8 cellular contexts compared by ENCODE assay signal in genomic region chr1:209747580-209748262, GRCh38. TPM values are rescaled to one million over a fixed set of nuclear protein-coding genes. Genes with fewer than 3 reads are reported as not detected.
A peak's percentile ranks its signal among the peaks of the same experiment; 100 is the strongest.
DNase-seq lines count a peak whose midpoint lies in the region; ATAC-seq and TF ChIP-seq lines count a peak whose summit lies in the region.

No MANE protein-coding gene starts in this region.

- intact Hi-C loops in testis (cut with DNase I; ENCODE audit: low total_unique reads), result loop anchor here (10.0 kb wide), 2 partner anchors 53 to 163 kb away; partner anchors contain the start of gene CAMK1G

- peak; percentile 76 for DNase-seq in AG04450 (ENCODE audit: low read depth, low spot score)
- DNase-seq in GM19238 (ENCODE audit: insufficient read length, low spot score), result peak; percentile 61
- DNase-seq in SIG-M5 treated with dmso at 0.1 percent for 504 hours (lab: John Stamatoyannopoulos, UW; ENCODE audit: unreplicated experiment), result peak; percentile 77
- DNase-seq in activated naive CD4-positive, alpha-beta T cell treated with anti-CD3 and anti-CD28 coated beads, Interleukin-2, amount 50 U/mL, for 16 hours, result peak; percentile 83
- DNase-seq in glomerular visceral epithelial cell (ENCODE audit: extremely low spot score), result peak; percentile 98
- peak; percentile 95 for DNase-seq in osteoblast (ENCODE audit: insufficient read length, low spot score, missing footprints)
- peak; percentile 93 for DNase-seq in testis

- H3K4me1 ChIP-seq in osteoblast (ENCODE audit: insufficient read depth, low read length), result peaks cover 16% of the 10 kb centered on the region
- peaks cover 22% of the 10 kb centered on the region for H3K4me1 ChIP-seq in testis

- H3K4me2 ChIP-seq in osteoblast (ENCODE audit: insufficient read depth, low read length), result peak overlapping the region; percentile 76

- CTCF ChIA-PET in AG04450 (lab: Charles Lee), result interaction anchor here (0.6 to 3.7 kb wide), 41 partner anchors 9 to 195 kb away, joined by 3 to 34 read pairs (median 5); partner anchors contain the start of genes CAMK1G, HSD11B1 and UTP25

- POLR2A ChIA-PET in AG04450 (lab: Yijun Ruan, JAX), result no interaction called here

- H2AFZ ChIP-seq in osteoblast (ENCODE audit: low read length), result peak overlapping the region; percentile 66

- TF ChIP-seq POLR2A in testis (IDR thresholded peaks at IDR 0.05), result no peak

- ATAC-seq in HG03432 (IDR thresholded peaks at IDR 0.05; ENCODE audit: unreplicated experiment), result peak; percentile 81

- H3K36me3 ChIP-seq in osteoblast (ENCODE audit: insufficient read depth, low read length), result no peaks in the 10 kb centered on the region
- no peaks in the 10 kb centered on the region for H3K36me3 ChIP-seq in testis (ENCODE audit: low read depth, missing control alignments)

- no peaks in the 10 kb centered on the region for H4K20me1 ChIP-seq in osteoblast (ENCODE audit: insufficient read depth, low read length)

- 5 to 9% methylated on average over 16 to 35 of the region's 37 CpGs for WGBS in testis, 2 donors

- no peak overlapping the region for H3K27ac ChIP-seq in AG04450 (ENCODE audit: low read depth, low read length)
- H3K27ac ChIP-seq in osteoblast (ENCODE audit: low read depth, low read length), result peak overlapping the region; percentile 15
- H3K27ac ChIP-seq in testis, result peak overlapping the region in 1 of 2 donors; percentile 68

- no peaks in the 10 kb centered on the region for H3K79me2 ChIP-seq in osteoblast (ENCODE audit: insufficient read depth, low read length)

- no peaks in the 10 kb centered on the region for H3K27me3 ChIP-seq in AG04450 (ENCODE audit: control insufficient read depth, insufficient read depth, low read length)
- H3K27me3 ChIP-seq in osteoblast (ENCODE audit: insufficient read depth, low read length), result no peaks in the 10 kb centered on the region
- no peaks in the 10 kb centered on the region for H3K27me3 ChIP-seq in testis

- H3K4me3 ChIP-seq in AG04450 (ENCODE audit: low read depth, low read length) (peak overlapping the region; percentile 39), osteoblast (ENCODE audit: insufficient read depth, low read length) (peak overlapping the region; percentile 48), testis (peak overlapping the region; percentile 31 to 37)

- TF ChIP-seq CTCF in AG04450 (IDR thresholded peaks at IDR 0.05; ENCODE audit: low read depth, low read length), result peak; percentile 79
- peak; percentile 99 for TF ChIP-seq CTCF in osteoblast (IDR thresholded peaks at IDR 0.05; ENCODE audit: extremely low read depth, low read depth, low read length)
- peak; percentile 96 to 99 (median 98) for TF ChIP-seq CTCF in testis (IDR thresholded peaks at IDR 0.05)

- no peaks in the 10 kb centered on the region; the same call in 1 of the 2 replicates for H3K9me3 ChIP-seq in AG04450 (ENCODE audit: control insufficient read depth, insufficient read depth, low read length)
- H3K9me3 ChIP-seq in osteoblast (ENCODE audit: low read depth, low read length), result no peaks in the 10 kb centered on the region
- no peaks in the 10 kb centered on the region for H3K9me3 ChIP-seq in testis

RNA-seq across cellular contexts. Expression of gene TRAF3IP3, which starts 8.1 kb away (rescaled TPM):
- polyA plus RNA-seq in AG04450 (2011; rRNA removed) (0.06 and 0.10 TPM in 2 replicates), testis (ENCODE audit: insufficient read depth, low read depth, low replicate concordance) (9.2 TPM)
- polyA minus RNA-seq in AG04450 (2011; rRNA and poly(A)+ RNA removed), result not detected in 2 replicates
- total RNA-seq in osteoblast (not detected in 2 replicates), testis (1 to 10 TPM in 1 of 2 donors, under 1 TPM in 1; 0.63 to 3.3 TPM)

RNA-seq across cellular contexts. Expression of gene C1orf74, which starts 36.6 kb away (rescaled TPM):
- polyA plus RNA-seq in AG04450 (2011; rRNA removed) (1.8 and 2.2 TPM in 2 replicates), testis (ENCODE audit: insufficient read depth, low read depth, low replicate concordance) (2.6 TPM)
- polyA minus RNA-seq in AG04450 (2011; rRNA and poly(A)+ RNA removed), result 3.4 and 4.0 TPM in 2 replicates
- total RNA-seq in osteoblast (2.5 and 3.5 TPM in 2 replicates), testis (1 to 10 TPM; 5.0 to 5.2 TPM)

RNA-seq across cellular contexts. Expression of gene HSD11B1, which starts 43.1 kb away (rescaled TPM):
- polyA plus RNA-seq in AG04450 (2011; rRNA removed) (4.5 and 4.7 TPM in 2 replicates), testis (ENCODE audit: insufficient read depth, low read depth, low replicate concordance) (19.5 TPM)
- polyA minus RNA-seq in AG04450 (2011; rRNA and poly(A)+ RNA removed), result 2.0 and 2.1 TPM in 2 replicates
- total RNA-seq in osteoblast (0.88 and 1.8 TPM in 2 replicates), testis (10 to 100 TPM; 17.6 to 18.0 TPM)

RNA-seq across cellular contexts. Expression of gene IRF6, which starts 58.2 kb away (rescaled TPM):
- polyA plus RNA-seq in AG04450 (2011; rRNA removed) (0.67 and 1.0 TPM in 2 replicates), testis (ENCODE audit: insufficient read depth, low read depth, low replicate concordance) (8.2 TPM)
- polyA minus RNA-seq in AG04450 (2011; rRNA and poly(A)+ RNA removed), result 1.6 and 2.1 TPM in 2 replicates
- total RNA-seq in osteoblast (under 0.01 and 0.72 TPM in 2 replicates), testis (10 to 100 TPM in 1 of 2 donors, 1 to 10 TPM in 1; 8.7 to 19.2 TPM)
